In the genomic region with DNA sequence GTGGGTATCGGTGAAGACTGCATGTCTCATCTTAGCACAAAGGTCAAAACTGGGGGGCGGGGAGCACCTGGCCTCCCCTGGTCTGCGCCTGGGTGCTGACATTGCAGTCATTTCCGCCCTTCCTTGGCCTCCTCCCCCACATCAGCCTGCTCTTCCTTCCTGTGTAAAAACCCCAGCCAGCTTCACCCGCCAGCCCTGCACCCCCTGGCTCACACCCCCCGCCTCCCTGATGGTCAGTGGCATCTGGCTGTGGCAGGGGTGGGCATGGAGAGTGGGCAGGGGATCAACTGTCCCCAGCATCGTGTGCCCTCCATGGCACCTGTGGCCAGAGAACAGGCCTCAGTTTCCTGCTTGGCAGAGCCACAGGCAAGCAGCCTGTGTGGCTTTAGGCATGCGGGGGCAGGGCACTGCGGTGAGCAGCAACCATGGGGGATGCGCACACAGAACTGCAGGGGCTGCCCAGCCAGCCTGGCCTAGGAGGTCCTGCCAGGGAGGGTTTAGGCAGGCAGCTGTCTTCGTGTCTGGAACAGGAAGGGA, we compare ENCODE assay signal across 8 cellular contexts. TPM values are rescaled to one million over a fixed set of nuclear protein-coding genes. Genes with fewer than 3 reads are reported as not detected.
DNase-seq lines count a peak whose midpoint lies in the region; ATAC-seq and TF ChIP-seq lines count a peak whose summit lies in the region.

No MANE protein-coding gene starts in this region.

- peak overlapping the region; percentile 64 for H3K27ac ChIP-seq in PC-3 (ENCODE audit: low read length)
- peak overlapping the region; percentile 49 to 55 for H3K27ac ChIP-seq in lung (ENCODE audit: low read depth in 1 of 2, low read length in 1 of 2)

- H3K4me3 ChIP-seq in PC-3 (ENCODE audit: low read length) (no peak overlapping the region), lung (no peak overlapping the region)

- TF ChIP-seq CTCF in PC-3 (conservative IDR thresholded peaks at IDR 0.05; ENCODE audit: low read depth, low read length) (no peak), lung (IDR thresholded peaks at IDR 0.05; ENCODE audit: control extremely low read depth, extremely low read depth) (no peak), Calu3 (IDR thresholded peaks at IDR 0.05; ENCODE audit: unreplicated experiment) (no peak), omental fat pad (IDR thresholded peaks at IDR 0.05) (no peak)

- H2AFZ ChIP-seq in PC-3 (ENCODE audit: low read length) = no peak overlapping the region

- ATAC-seq in HG02642 (IDR thresholded peaks at IDR 0.05; ENCODE audit: poor library complexity, unreplicated experiment) (peak; percentile 81), PC-3 (peak; percentile 29), lung (ENCODE audit: insufficient read depth, low FRiP score) (peak; percentile 30), omental fat pad (ENCODE audit: low FRiP score) (no peak)

- no peak overlapping the region for H3K4me3 Mint-ChIP-seq in Calu3 (ENCODE audit: low read depth, unreplicated experiment)

- H3K9me3 Mint-ChIP-seq in Calu3 (ENCODE audit: low read depth, unreplicated experiment) = no peaks in the 10 kb centered on the region

- peaks cover 24% of the 10 kb centered on the region for H3K4me1 Mint-ChIP-seq in Calu3 (ENCODE audit: low read depth, unreplicated experiment)

- H3K4me1 ChIP-seq in PC-3 (ENCODE audit: insufficient read depth, low read length) (peaks cover 37% of the 10 kb centered on the region), lung (ENCODE audit: control insufficient read depth in 2 of 2, insufficient read depth in 2 of 2, low read length in 2 of 2) (peaks cover 9 to 52% of the 10 kb centered on the region in 2 donors)

- H3F3A ChIP-seq in PC-3 (ENCODE audit: low read length, unreplicated experiment) = no peaks in the 10 kb centered on the region

- intact Hi-C loops in PC-3 (cut with micrococcal nuclease) = no loop called here
- intact Hi-C loops in Calu3 (cut with micrococcal nuclease; ENCODE audit: unreplicated experiment) = no loop called here

- TF ChIP-seq POLR2A in GM10847 (IDR thresholded peaks at IDR 0.05; ENCODE audit: extremely low read depth, insufficient read length) = peak; percentile 42

- peaks cover 8% of the 10 kb centered on the region; the same call in 1 of the 2 replicates for H3K79me2 ChIP-seq in PC-3 (ENCODE audit: low read length)

- no peaks in the 10 kb centered on the region for H3K27me3 ChIP-seq in PC-3 (ENCODE audit: low read length)
- H3K27me3 ChIP-seq in lung (ENCODE audit: control insufficient read depth, insufficient read depth) = no peaks in the 10 kb centered on the region

- no peaks in the 10 kb centered on the region for H3K27me3 Mint-ChIP-seq in Calu3 (ENCODE audit: unreplicated experiment)

- no peaks in the 10 kb centered on the region for H3K9me2 ChIP-seq in PC-3 (replicated peaks; ENCODE audit: low read length)

- H3K4me2 ChIP-seq in PC-3 (ENCODE audit: low read length) = no peak overlapping the region

- BruUV-seq in PC-3 (replicated peaks; lab: Mats Ljungman, UMichigan) = no TSS peak
- no TSS peak for BruUV-seq in Calu3 (replicated peaks; lab: Mats Ljungman, UMichigan)

- H3K36me3 ChIP-seq in PC-3 (ENCODE audit: low read depth, low read length) = peaks cover 16% of the 10 kb centered on the region
- H3K36me3 ChIP-seq in lung (ENCODE audit: control insufficient read depth in 2 of 2, insufficient read depth in 2 of 2, low read length in 2 of 2) = peaks cover 0 to 52% of the 10 kb centered on the region in 2 donors

- H3K9ac ChIP-seq in PC-3 (ENCODE audit: low read length) = no peak overlapping the region

- H3K27ac Mint-ChIP-seq in Calu3 (ENCODE audit: unreplicated experiment) = no peak overlapping the region

- no peaks in the 10 kb centered on the region for H3K9me3 ChIP-seq in PC-3 (ENCODE audit: low read length)
- H3K9me3 ChIP-seq in lung (ENCODE audit: control insufficient read depth in 2 of 2, insufficient read depth in 1 of 2, low read length in 1 of 2) = no peaks in the 10 kb centered on the region

- 15 to 50% methylated on average over 11 of the region's 11 CpGs for WGBS in lung, 2 donors

- CTCF ChIA-PET in PC-3 (lab: Charles Lee) = no interaction called here
- CTCF ChIA-PET in Calu3 (lab: Charles Lee) = interaction anchor here (0.6 kb wide), 1 partner anchor 183 kb away, joined by 3 read pairs; no protein-coding TSS in a partner anchor

- POLR2A ChIA-PET in PC-3 (lab: Charles Lee; ENCODE audit: unreplicated experiment) = no interaction called here

- H4K20me1 ChIP-seq in PC-3 (ENCODE audit: low read length) = no peaks in the 10 kb centered on the region

- peaks cover 83% of the 10 kb centered on the region for H3K36me3 Mint-ChIP-seq in Calu3 (ENCODE audit: insufficient read depth, unreplicated experiment)

- peak; percentile 7 for DNase-seq in PC-3
- peak; percentile 71 for DNase-seq in activated effector memory CD4-positive, alpha-beta T cell treated with Interleukin-2 at 50 U/mL for 16 hours
- peak; percentile 53 for DNase-seq in lung (ENCODE audit: low spot score)
- peak; percentile 72 for DNase-seq in stimulated activated CD8-positive, alpha-beta memory T cell treated with anti-CD3 and anti-CD28 coated beads, Interleukin-7, amount 100 ng/mL, for 24 hours (ENCODE audit: low read depth)
- DNase-seq in Calu3 = no peak
- no peak for DNase-seq in omental fat pad (ENCODE audit: low spot score)

RNA-seq across cellular contexts. Expression of gene LASP1, which starts 29.0 kb away (rescaled TPM):
- total RNA-seq in PC-3 (2014; rRNA removed) (106 and 120 TPM in 2 replicates), lung (100 to 1,000 TPM in 1 of 2 donors, 10 to 100 TPM in 1; 78.8 to 140 TPM), Calu3 (2022) (479 and 558 TPM in 2 replicates), omental fat pad (100 to 1,000 TPM; 111 to 174 (median 148) TPM)
- polyA plus RNA-seq in lung = 10 to 100 TPM; 65.5 to 85.1 TPM

RNA-seq across cellular contexts. Expression of gene RPL23, which starts 45.4 kb away (rescaled TPM):
- total RNA-seq in PC-3 (2014; rRNA removed) = 807 and 1,110 TPM in 2 replicates
- 1,000 to 10,000 TPM in 1 of 2 donors, 100 to 1,000 TPM in 1; 989 to 1,269 TPM for total RNA-seq in lung
- polyA plus RNA-seq in lung = 1,000 to 10,000 TPM; 2,276 to 4,467 TPM
- total RNA-seq in Calu3 (2022) = 3,443 and 3,829 TPM in 2 replicates
- 1,000 to 10,000 TPM; 1,566 to 2,133 (median 2,034) TPM for total RNA-seq in omental fat pad

Comparison
In these comparisons a context has a peak if more than half of its experiments do, and no peak if none do; other contexts are left out.
1. DNase-seq: peak in PC-3 (single experiment), activated effector memory CD4-positive, alpha-beta T cell treated with Interleukin-2 at 50 U/mL for 16 hours (single experiment), lung (single experiment) and stimulated activated CD8-positive, alpha-beta memory T cell treated with anti-CD3 and anti-CD28 coated beads, Interleukin-7, amount 100 ng/mL, for 24 hours (single experiment); none in Calu3 (single experiment) and omental fat pad (single experiment).